In the genomic region with DNA sequence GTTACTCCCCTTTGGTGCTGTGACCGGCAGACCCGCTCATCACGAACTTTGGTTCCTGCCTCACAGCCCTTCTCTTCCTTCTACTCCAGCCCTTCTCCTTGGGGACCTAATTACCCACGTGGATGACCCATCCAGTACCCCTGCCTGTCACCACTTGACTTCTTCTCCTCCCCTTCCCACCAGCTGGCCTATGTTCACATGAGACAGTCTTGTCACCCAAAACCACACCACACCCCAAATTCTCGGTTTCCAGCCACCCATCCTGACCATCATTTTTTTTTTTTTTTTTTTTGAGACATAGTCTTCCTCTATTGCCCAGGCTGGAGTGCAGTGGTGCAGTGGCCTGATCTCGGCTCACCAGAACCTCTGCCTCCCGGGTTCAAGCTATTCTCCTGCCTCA, we compare ENCODE assay signal across 10 cellular contexts. TPM values are rescaled to one million over a fixed set of nuclear protein-coding genes. Genes with fewer than 3 reads are reported as not detected.
A peak's percentile ranks its signal among the peaks of the same experiment; 100 is the strongest.
DNase-seq lines count a peak whose midpoint lies in the region; ATAC-seq, FAIRE-seq and TF ChIP-seq lines count a peak whose summit lies in the region.
"Not testable (repeated sequence)": the region's sequence is repeated elsewhere in the genome, so short reads cannot be mapped to it uniquely, and the experiment has no call there.
"Had no signal": no experiment of that assay in that cellular context is flagged by ENCODE, and none has a peak within 500 bp of the region (broad histone marks: within the 10 kb centered on the region; RNA-seq: fewer than 3 reads in every experiment).

No MANE protein-coding gene starts in this region.

- TF ChIP-seq POLR2A in GM12891 (IDR thresholded peaks at IDR 0.05; ENCODE audit: low read depth, low read length) = not testable (repeated sequence)

- H3K4me1 ChIP-seq in kidney (ENCODE audit: control insufficient read depth in 1 of 2, insufficient read depth in 1 of 2, low read depth in 1 of 2, low read length in 2 of 2) = not testable (repeated sequence)

- FAIRE-seq in GM12891 (lab: Jason Lieb, UNC) = peak; percentile 100
- not testable (repeated sequence) for FAIRE-seq in kidney (lab: Jason Lieb, UNC)

- not testable (repeated sequence) for TF ChIP-seq CTCF in kidney (IDR thresholded peaks at IDR 0.05; ENCODE audit: borderline replicate concordance, extremely low read depth, insufficient read depth)

- not testable (repeated sequence) for H3K9ac ChIP-seq in kidney (ENCODE audit: low read length in 2 of 2)

- not testable (repeated sequence) for H3K36me3 Mint-ChIP-seq in T-helper 1 cell treated with Interleukin-12 subunit alpha and Interleukin-12 subunit beta and Interleukin-4 antibody, amounts not matched to agents 30 μg/mL and 1 μg/mL, for 36 hours (ENCODE audit: low read depth); activated T-helper 17 cell treated with anti-CD3 and anti-CD28 coated beads, Interleukin-2, amount 50 U/mL, for 72 hours (ENCODE audit: low read depth); stimulated activated naive B cell treated with anti-CD40 and anti-IgM and Interleukin-4, amounts not matched to agents 10 μg/mL and 1 μg/mL and 100 μg/mL, for 72 hours

- H3K4me3 ChIP-seq in kidney (ENCODE audit: low read length in 2 of 2) = not testable (repeated sequence)

- not testable (repeated sequence) for H3K27ac ChIP-seq in kidney (ENCODE audit: low read depth in 2 of 2, low read length in 2 of 2)

- H3K36me3 ChIP-seq in kidney (ENCODE audit: control insufficient read depth in 1 of 2, insufficient read depth in 2 of 2, low read length in 2 of 2) = not testable (repeated sequence)

- H3K4me3 Mint-ChIP-seq in T-helper 1 cell treated with Interleukin-12 subunit alpha and Interleukin-12 subunit beta and Interleukin-4 antibody, amounts not matched to agents 30 μg/mL and 1 μg/mL, for 36 hours = peak overlapping the region; percentile 12
- H3K4me3 Mint-ChIP-seq in activated T-helper 17 cell treated with anti-CD3 and anti-CD28 coated beads, Interleukin-2, amount 50 U/mL, for 72 hours = peak overlapping the region; percentile 22
- peak overlapping the region; percentile 33 to 34 for H3K4me3 Mint-ChIP-seq in stimulated activated naive B cell treated with anti-CD40 and anti-IgM and Interleukin-4, amounts not matched to agents 10 μg/mL and 1 μg/mL and 100 μg/mL, for 72 hours

- H3K27me3 Mint-ChIP-seq in T-helper 1 cell treated with Interleukin-12 subunit alpha and Interleukin-12 subunit beta and Interleukin-4 antibody, amounts not matched to agents 30 μg/mL and 1 μg/mL, for 36 hours (ENCODE audit: low read depth); activated T-helper 17 cell treated with anti-CD3 and anti-CD28 coated beads, Interleukin-2, amount 50 U/mL, for 72 hours; stimulated activated naive B cell treated with anti-CD40 and anti-IgM and Interleukin-4, amounts not matched to agents 10 μg/mL and 1 μg/mL and 100 μg/mL, for 72 hours: not testable (repeated sequence)

- H3K9me3 Mint-ChIP-seq in T-helper 1 cell treated with Interleukin-12 subunit alpha and Interleukin-12 subunit beta and Interleukin-4 antibody, amounts not matched to agents 30 μg/mL and 1 μg/mL, for 36 hours; activated T-helper 17 cell treated with anti-CD3 and anti-CD28 coated beads, Interleukin-2, amount 50 U/mL, for 72 hours; stimulated activated naive B cell treated with anti-CD40 and anti-IgM and Interleukin-4, amounts not matched to agents 10 μg/mL and 1 μg/mL and 100 μg/mL, for 72 hours: not testable (repeated sequence)

- H3K27ac Mint-ChIP-seq in T-helper 1 cell treated with Interleukin-12 subunit alpha and Interleukin-12 subunit beta and Interleukin-4 antibody, amounts not matched to agents 30 μg/mL and 1 μg/mL, for 36 hours = peak overlapping the region; percentile 47
- not testable (repeated sequence) for H3K27ac Mint-ChIP-seq in activated T-helper 17 cell treated with anti-CD3 and anti-CD28 coated beads, Interleukin-2, amount 50 U/mL, for 72 hours
- H3K27ac Mint-ChIP-seq in stimulated activated naive B cell treated with anti-CD40 and anti-IgM and Interleukin-4, amounts not matched to agents 10 μg/mL and 1 μg/mL and 100 μg/mL, for 72 hours = peak overlapping the region; percentile 73

- peaks cover 23% of the 10 kb centered on the region for H3K4me1 Mint-ChIP-seq in T-helper 1 cell treated with Interleukin-12 subunit alpha and Interleukin-12 subunit beta and Interleukin-4 antibody, amounts not matched to agents 30 μg/mL and 1 μg/mL, for 36 hours (ENCODE audit: low read depth)
- H3K4me1 Mint-ChIP-seq in activated T-helper 17 cell treated with anti-CD3 and anti-CD28 coated beads, Interleukin-2, amount 50 U/mL, for 72 hours = peaks cover 20% of the 10 kb centered on the region
- H3K4me1 Mint-ChIP-seq in stimulated activated naive B cell treated with anti-CD40 and anti-IgM and Interleukin-4, amounts not matched to agents 10 μg/mL and 1 μg/mL and 100 μg/mL, for 72 hours = peaks cover 20 to 44% of the 10 kb centered on the region in 2 donors

- peak; percentile 41 for ATAC-seq in GM19463 (IDR thresholded peaks at IDR 0.05; ENCODE audit: unreplicated experiment)
- peak; percentile 32 for ATAC-seq in HG02759 (IDR thresholded peaks at IDR 0.05; ENCODE audit: unreplicated experiment)
- ATAC-seq in HG03442 (IDR thresholded peaks at IDR 0.05; ENCODE audit: unreplicated experiment) = peak; percentile 30
- ATAC-seq in activated T-helper 17 cell treated with anti-CD3 and anti-CD28 coated beads, Interleukin-2, amount 50 U/mL, for 72 hours (replicated peaks) = not testable (repeated sequence)
- peak; percentile 13 to 15 for ATAC-seq in stimulated activated naive B cell treated with anti-CD40 and anti-IgM and Interleukin-4, amounts not matched to agents 10 μg/mL and 1 μg/mL and 100 μg/mL, for 72 hours (replicated peaks)

- not testable (repeated sequence) for H3K9me3 ChIP-seq in kidney (ENCODE audit: control insufficient read depth in 1 of 2, low read length in 2 of 2)

- not testable (repeated sequence) for DNase-seq in GM12891 (ENCODE audit: insufficient read length, low spot score)
- DNase-seq in kidney = peak; percentile 24
- DNase-seq in stimulated activated naive B cell treated with anti-CD40 and anti-IgM and Interleukin-4, amounts not matched to agents 10 μg/mL and 1 μg/mL and 100 μg/mL, for 72 hours = peak; percentile 30

- intact Hi-C loops in kidney (cut with DNase I) = not testable (repeated sequence)

RNA-seq across cellular contexts. Expression of gene UBE2G1, which starts 10.8 kb away (rescaled TPM):
- 48.9 TPM for polyA plus RNA-seq in GM12891 (2012; ENCODE audit: low read depth, missing spikeins)
- 10 to 100 TPM; 40.6 to 65.4 TPM for total RNA-seq in activated T-helper 17 cell treated with anti-CD3 and anti-CD28 coated beads, Interleukin-2, amount 50 U/mL, for 72 hours
- total RNA-seq in kidney = 50.9 TPM
- polyA plus RNA-seq in kidney (ENCODE audit: insufficient read depth, low read depth, low replicate concordance) = 26.7 TPM

RNA-seq across cellular contexts. Expression of gene SPNS3, which starts 56.5 kb away (rescaled TPM):
- 1.3 TPM for polyA plus RNA-seq in GM12891 (2012; ENCODE audit: low read depth, missing spikeins)
- 1 to 10 TPM; 2.4 to 5.8 TPM for total RNA-seq in activated T-helper 17 cell treated with anti-CD3 and anti-CD28 coated beads, Interleukin-2, amount 50 U/mL, for 72 hours
- 1.4 TPM for total RNA-seq in kidney
- 3.7 TPM for polyA plus RNA-seq in kidney (ENCODE audit: insufficient read depth, low read depth, low replicate concordance)
- total RNA-seq: K562, RPMI7951 had no signal
- polyA plus RNA-seq: K562 had no signal
